ENCODE assay signal across 10 cellular contexts in the genomic region with DNA sequence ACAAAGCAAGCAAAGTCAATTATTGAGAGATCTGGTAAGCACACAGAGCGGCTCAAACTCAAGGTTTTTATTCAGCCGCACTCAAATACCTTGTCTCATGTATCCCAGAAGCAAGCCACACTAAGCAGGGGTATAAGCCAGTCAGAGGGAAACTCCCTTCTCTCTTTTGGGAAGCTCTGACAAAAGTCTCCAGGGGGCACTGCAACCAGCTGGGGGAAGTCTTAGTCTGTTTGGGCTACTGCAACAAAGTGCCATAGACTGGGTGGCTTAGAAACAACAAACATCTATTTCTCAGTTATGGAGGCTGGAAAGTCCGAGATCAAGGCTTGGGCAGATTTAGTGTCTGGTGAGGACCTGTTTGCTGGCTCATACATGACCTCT.
A peak's percentile ranks its signal among the peaks of the same experiment; 100 is the strongest.
DNase-seq lines count a peak whose midpoint lies in the region; ATAC-seq and TF ChIP-seq lines count a peak whose summit lies in the region.
"Had no signal": no experiment of that assay in that cellular context is flagged by ENCODE, and none has a peak within 500 bp of the region (broad histone marks: within the 10 kb centered on the region; RNA-seq: fewer than 3 reads in every experiment).

No MANE protein-coding gene starts in this region.

- TF ChIP-seq EP300 in gastroesophageal sphincter (IDR thresholded peaks at IDR 0.05) = no peak

- H3K27me3 ChIP-seq in cardiac muscle cell (no peaks in the 10 kb centered on the region), right cardiac atrium (ENCODE audit: control insufficient read depth, insufficient read depth) (no peaks in the 10 kb centered on the region), gastroesophageal sphincter (no peaks in the 10 kb centered on the region)

- peaks cover 17 to 20% of the 10 kb centered on the region in 2 donors for H3K4me1 Mint-ChIP-seq in stimulated activated naive B cell treated with anti-CD40 and anti-IgM and Interleukin-4, amounts not matched to agents 10 μg/mL and 1 μg/mL and 100 μg/mL, for 72 hours
- peaks cover 18% of the 10 kb centered on the region for H3K4me1 Mint-ChIP-seq in activated T-cell treated with anti-CD3 and anti-CD28 coated beads, Interleukin-2, amount 50 U/mL, for 72 hours (ENCODE audit: low read depth)

- peaks cover 0 to 3% of the 10 kb centered on the region in 2 donors for H3K9me3 Mint-ChIP-seq in stimulated activated naive B cell treated with anti-CD40 and anti-IgM and Interleukin-4, amounts not matched to agents 10 μg/mL and 1 μg/mL and 100 μg/mL, for 72 hours
- no peaks in the 10 kb centered on the region for H3K9me3 Mint-ChIP-seq in activated T-cell treated with anti-CD3 and anti-CD28 coated beads, Interleukin-2, amount 50 U/mL, for 72 hours

- WGBS in right cardiac atrium = 95% methylated on average over 3 of the region's 3 CpGs
- WGBS in gastroesophageal sphincter (ENCODE audit: low coverage in 1 of 2), 2 donors = 93 to 100% methylated on average over 1 to 3 of the region's 3 CpGs

- CTCF ChIA-PET in RWPE1 (lab: Yijun Ruan, JAX) = interaction anchor here (0.6 to 2.0 kb wide), 8 partner anchors 21 to 246 kb away, joined by 3 to 6 read pairs (median 4); partner anchors contain the start of gene ENC1

- TF ChIP-seq CTCF in cardiac muscle cell (IDR thresholded peaks at IDR 0.05; ENCODE audit: low read depth, low read length) = peak; percentile 24
- no peak for TF ChIP-seq CTCF in RWPE1 (conservative IDR thresholded peaks at IDR 0.05; ENCODE audit: low read depth)
- no peak for TF ChIP-seq CTCF in gastroesophageal sphincter (IDR thresholded peaks at IDR 0.05)

- H3K36me3 ChIP-seq in cardiac muscle cell (no peaks in the 10 kb centered on the region), gastroesophageal sphincter (no peaks in the 10 kb centered on the region)

- no peak for ATAC-seq in right cardiac atrium
- peak; percentile 6 for ATAC-seq in gastroesophageal sphincter
- ATAC-seq in stimulated activated naive B cell treated with anti-CD40 and anti-IgM and Interleukin-4, amounts not matched to agents 10 μg/mL and 1 μg/mL and 100 μg/mL, for 72 hours (replicated peaks) = peak; percentile 53 to 61
- no peak for ATAC-seq in activated T-cell treated with anti-CD3 and anti-CD28 coated beads, Interleukin-2, amount 50 U/mL, for 72 hours (replicated peaks in 1 of 2)

- H3K27ac Mint-ChIP-seq in stimulated activated naive B cell treated with anti-CD40 and anti-IgM and Interleukin-4, amounts not matched to agents 10 μg/mL and 1 μg/mL and 100 μg/mL, for 72 hours = no peak overlapping the region
- H3K27ac Mint-ChIP-seq in activated T-cell treated with anti-CD3 and anti-CD28 coated beads, Interleukin-2, amount 50 U/mL, for 72 hours = no peak overlapping the region

- H3K36me3 Mint-ChIP-seq in stimulated activated naive B cell treated with anti-CD40 and anti-IgM and Interleukin-4, amounts not matched to agents 10 μg/mL and 1 μg/mL and 100 μg/mL, for 72 hours = no peaks in the 10 kb centered on the region
- no peaks in the 10 kb centered on the region for H3K36me3 Mint-ChIP-seq in activated T-cell treated with anti-CD3 and anti-CD28 coated beads, Interleukin-2, amount 50 U/mL, for 72 hours (ENCODE audit: insufficient read depth in 2 of 2)

- TF ChIP-seq POLR2A in gastroesophageal sphincter (IDR thresholded peaks at IDR 0.05) = no peak

- in situ Hi-C loops in KBM-7 (cut with MboI; ENCODE audit: low pct_unique_long_range_greater_than_20kb, low sequenced_read_pairs) = no loop called here

- POLR2A ChIA-PET in RWPE1 (lab: Yijun Ruan, JAX; ENCODE audit: low non-redundant PET) = no interaction called here

- H3K4me1 ChIP-seq in cardiac muscle cell (ENCODE audit: low read depth) (peaks cover 11% of the 10 kb centered on the region), right cardiac atrium (ENCODE audit: control insufficient read depth, insufficient read depth, low read length) (no peaks in the 10 kb centered on the region), gastroesophageal sphincter (no peaks in the 10 kb centered on the region)

- H3K27ac ChIP-seq in cardiac muscle cell = no peak overlapping the region
- no peak overlapping the region for H3K27ac ChIP-seq in right cardiac atrium (ENCODE audit: low read length)
- H3K27ac ChIP-seq in RWPE1 = peak overlapping the region; percentile 83
- H3K27ac ChIP-seq in gastroesophageal sphincter = no peak overlapping the region

- intact Hi-C loops in right cardiac atrium (cut with DNase I) = no loop called here

- H3K4me3 ChIP-seq in cardiac muscle cell (no peak overlapping the region), right cardiac atrium (ENCODE audit: low read length) (no peak overlapping the region), gastroesophageal sphincter (no peak overlapping the region)

- no peaks in the 10 kb centered on the region for H3K9me3 ChIP-seq in cardiac muscle cell (ENCODE audit: low read depth)
- no peaks in the 10 kb centered on the region for H3K9me3 ChIP-seq in right cardiac atrium (ENCODE audit: control insufficient read depth, low read length)
- H3K9me3 ChIP-seq in gastroesophageal sphincter = peaks cover 0 to 5% (median 0%) of the 10 kb centered on the region in 3 donors

- H3K4me3 Mint-ChIP-seq in stimulated activated naive B cell treated with anti-CD40 and anti-IgM and Interleukin-4, amounts not matched to agents 10 μg/mL and 1 μg/mL and 100 μg/mL, for 72 hours = no peak overlapping the region
- no peak overlapping the region for H3K4me3 Mint-ChIP-seq in activated T-cell treated with anti-CD3 and anti-CD28 coated beads, Interleukin-2, amount 50 U/mL, for 72 hours

- DNase-seq in cardiac muscle cell (ENCODE audit: low read depth in 1 of 2, low spot score in 1 of 2) (no peak), right cardiac atrium (no peak), RWPE1 (ENCODE audit: low spot score) (no peak), NCI-H1436 treated with DMSO at 0.1 percent for 48 hours (lab: John Stamatoyannopoulos, UW) (no peak), KBM-7 (no peak)
- no peak for DNase-seq in stimulated activated naive B cell treated with anti-CD40 and anti-IgM and Interleukin-4, amounts not matched to agents 10 μg/mL and 1 μg/mL and 100 μg/mL, for 72 hours
- DNase-seq in activated T-cell treated with anti-CD3 and anti-CD28 coated beads, Interleukin-2, amount 50 U/mL, for 72 hours = no peak
- DNase-seq: activated CD4-positive, alpha-beta T cell treated with anti-CD3 and anti-CD28 coated beads for 1 hour; activated effector memory CD4-positive, alpha-beta T cell treated with anti-CD3 and anti-CD28 coated beads, Interleukin-2, amount 50 U/mL, for 16 hours had no signal

- peaks cover 0 to 4% of the 10 kb centered on the region in 2 donors for H3K27me3 Mint-ChIP-seq in stimulated activated naive B cell treated with anti-CD40 and anti-IgM and Interleukin-4, amounts not matched to agents 10 μg/mL and 1 μg/mL and 100 μg/mL, for 72 hours
- H3K27me3 Mint-ChIP-seq in activated T-cell treated with anti-CD3 and anti-CD28 coated beads, Interleukin-2, amount 50 U/mL, for 72 hours (ENCODE audit: low read depth) = peaks cover 6% of the 10 kb centered on the region

Comparison
In these comparisons a context has a peak if more than half of its experiments do, and no peak if none do; other contexts are left out.
1. ATAC-seq: peak in gastroesophageal sphincter (single experiment) and stimulated activated naive B cell treated with anti-CD40 and anti-IgM and Interleukin-4, amounts not matched to agents 10 μg/mL and 1 μg/mL and 100 μg/mL, for 72 hours (2 of 2); none in right cardiac atrium (0 of 2) and activated T-cell treated with anti-CD3 and anti-CD28 coated beads, Interleukin-2, amount 50 U/mL, for 72 hours (0 of 2).